10 cellular contexts compared by ENCODE assay signal in genomic region chr3:126835472-126836219, GRCh38.
DNase-seq lines count a peak whose midpoint lies in the region; ATAC-seq, FAIRE-seq and TF ChIP-seq lines count a peak whose summit lies in the region.
"Had no signal": no experiment of that assay in that cellular context is flagged by ENCODE, and none has a peak within 500 bp of the region (broad histone marks: within the 10 kb centered on the region; RNA-seq: fewer than 3 reads in every experiment).

No MANE protein-coding gene starts in this region.

- H3K27ac Mint-ChIP-seq in activated CD4-positive, alpha-beta memory T cell treated with anti-CD3 and anti-CD28 coated beads, Interleukin-2, amount 10 ng/mL, durations not matched to agents 7 days and 5 days: no peak overlapping the region
- no peak overlapping the region for H3K27ac Mint-ChIP-seq in activated CD4-positive, alpha-beta memory T cell treated with anti-CD3 and anti-CD28 coated beads for 36 hours
- H3K27ac Mint-ChIP-seq: IgD-negative memory B cell had no signal

- POLR2A ChIA-PET in activated CD4-positive, alpha-beta memory T cell treated with anti-CD3 and anti-CD28 coated beads, Interleukin-2, amount 10 ng/mL, durations not matched to agents 7 days and 5 days (lab: Charles Lee): no interaction called here
- POLR2A ChIA-PET in activated CD4-positive, alpha-beta memory T cell treated with anti-CD3 and anti-CD28 coated beads for 36 hours (lab: Charles Lee): no interaction called here

- H3K27ac ChIP-seq in VCaP (peak overlapping the region; percentile 57), temporal lobe (ENCODE audit: low read depth, low read length) (peak overlapping the region; percentile 69)
- H3K27ac ChIP-seq: cardiac muscle cell had no signal

- no peak overlapping the region for H3K4me3 Mint-ChIP-seq in activated CD4-positive, alpha-beta memory T cell treated with anti-CD3 and anti-CD28 coated beads, Interleukin-2, amount 10 ng/mL, durations not matched to agents 7 days and 5 days
- H3K4me3 Mint-ChIP-seq in activated CD4-positive, alpha-beta memory T cell treated with anti-CD3 and anti-CD28 coated beads for 36 hours: no peak overlapping the region

- H3K27me3 Mint-ChIP-seq in activated CD4-positive, alpha-beta memory T cell treated with anti-CD3 and anti-CD28 coated beads, Interleukin-2, amount 10 ng/mL, durations not matched to agents 7 days and 5 days: no peaks in the 10 kb centered on the region
- H3K27me3 Mint-ChIP-seq in activated CD4-positive, alpha-beta memory T cell treated with anti-CD3 and anti-CD28 coated beads for 36 hours: no peaks in the 10 kb centered on the region
- H3K27me3 Mint-ChIP-seq: IgD-negative memory B cell had no signal

- TF ChIP-seq CTCF in VCaP (conservative IDR thresholded peaks at IDR 0.05) (peak; percentile 76), D721Med (IDR thresholded peaks at IDR 0.05; ENCODE audit: insufficient read depth, missing control alignments) (no peak)

- no peaks in the 10 kb centered on the region for H3K4me1 Mint-ChIP-seq in activated CD4-positive, alpha-beta memory T cell treated with anti-CD3 and anti-CD28 coated beads, Interleukin-2, amount 10 ng/mL, durations not matched to agents 7 days and 5 days
- H3K4me1 Mint-ChIP-seq in activated CD4-positive, alpha-beta memory T cell treated with anti-CD3 and anti-CD28 coated beads for 36 hours (ENCODE audit: low read depth): no peaks in the 10 kb centered on the region

- CTCF ChIA-PET in activated CD4-positive, alpha-beta memory T cell treated with anti-CD3 and anti-CD28 coated beads, Interleukin-2, amount 10 ng/mL, durations not matched to agents 7 days and 5 days (lab: Charles Lee): no interaction called here
- CTCF ChIA-PET in activated CD4-positive, alpha-beta memory T cell treated with anti-CD3 and anti-CD28 coated beads for 36 hours (lab: Charles Lee): no interaction called here

- no peaks in the 10 kb centered on the region for H3K36me3 Mint-ChIP-seq in activated CD4-positive, alpha-beta memory T cell treated with anti-CD3 and anti-CD28 coated beads, Interleukin-2, amount 10 ng/mL, durations not matched to agents 7 days and 5 days (ENCODE audit: low read depth)
- H3K36me3 Mint-ChIP-seq in activated CD4-positive, alpha-beta memory T cell treated with anti-CD3 and anti-CD28 coated beads for 36 hours: no peaks in the 10 kb centered on the region

- H3K9me3 Mint-ChIP-seq in activated CD4-positive, alpha-beta memory T cell treated with anti-CD3 and anti-CD28 coated beads, Interleukin-2, amount 10 ng/mL, durations not matched to agents 7 days and 5 days: no peaks in the 10 kb centered on the region
- no peaks in the 10 kb centered on the region for H3K9me3 Mint-ChIP-seq in activated CD4-positive, alpha-beta memory T cell treated with anti-CD3 and anti-CD28 coated beads for 36 hours
- H3K9me3 Mint-ChIP-seq: IgD-negative memory B cell had no signal

- no peak for FAIRE-seq in D721Med (lab: Jason Lieb, UNC)

- ATAC-seq in HG02970 (IDR thresholded peaks at IDR 0.05; ENCODE audit: low FRiP score, unreplicated experiment): no peak

- peak; percentile 10 for DNase-seq in activated CD4-positive, alpha-beta memory T cell treated with anti-CD3 and anti-CD28 coated beads, Interleukin-2, amount 10 ng/mL, durations not matched to agents 7 days and 5 days
- DNase-seq in activated CD4-positive, alpha-beta memory T cell treated with anti-CD3 and anti-CD28 coated beads for 36 hours: no peak
- DNase-seq in hepatic stellate cell (ENCODE audit: low spot score): peak; percentile 55
- DNase-seq in D721Med (ENCODE audit: insufficient read length, low spot score): no peak
- no peak for DNase-seq in DMS 273 treated with DMSO at 0.1 percent for 48 hours (lab: John Stamatoyannopoulos, UW)

- intact Hi-C loops in activated CD4-positive, alpha-beta memory T cell treated with anti-CD3 and anti-CD28 coated beads for 36 hours (cut with micrococcal nuclease): no loop called here

Comparison
In these comparisons a context has a peak if more than half of its experiments do, and no peak if none do; other contexts are left out.
1. DNase-seq: peak in activated CD4-positive, alpha-beta memory T cell treated with anti-CD3 and anti-CD28 coated beads, Interleukin-2, amount 10 ng/mL, durations not matched to agents 7 days and 5 days (single experiment) and hepatic stellate cell (single experiment); none in activated CD4-positive, alpha-beta memory T cell treated with anti-CD3 and anti-CD28 coated beads for 36 hours (single experiment), D721Med (single experiment) and DMS 273 treated with DMSO at 0.1 percent for 48 hours (single experiment).